Comparison of ENCODE assay signal across 14 cellular contexts in the genomic region with DNA sequence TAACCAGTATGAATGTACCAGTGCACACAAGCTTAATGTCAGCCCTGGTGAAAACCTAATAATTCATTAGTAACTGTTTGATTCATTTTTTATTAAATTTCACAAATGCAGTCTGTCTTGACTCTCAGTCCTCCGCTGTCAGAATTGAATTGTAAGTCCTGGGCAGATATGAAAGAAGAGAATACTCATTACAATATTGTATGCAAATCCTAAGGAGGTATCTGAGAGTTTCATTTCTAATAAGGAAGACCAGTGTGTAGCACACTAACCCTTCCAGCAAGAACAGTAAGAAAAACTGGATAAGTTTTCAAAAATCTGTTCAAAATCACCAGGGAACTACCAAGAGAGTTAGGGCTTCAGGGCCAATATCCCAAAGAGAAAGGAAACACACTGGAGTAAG.
DNase-seq lines count a peak whose midpoint lies in the region; ATAC-seq and TF ChIP-seq lines count a peak whose summit lies in the region.
"Had no signal": no experiment of that assay in that cellular context is flagged by ENCODE, and none has a peak within 500 bp of the region (broad histone marks: within the 10 kb centered on the region; RNA-seq: fewer than 3 reads in every experiment).

No MANE protein-coding gene starts in this region.

- H3K27ac ChIP-seq in SU-DHL-6 (ENCODE audit: low read depth, low read length): no peak overlapping the region

- no peaks in the 10 kb centered on the region for H3K9me2 ChIP-seq in SU-DHL-6 (replicated peaks; ENCODE audit: insufficient read depth, low read length)

- H3K27me3 ChIP-seq in SU-DHL-6 (ENCODE audit: low read length): no peaks in the 10 kb centered on the region

- no peak overlapping the region for H3K4me3 ChIP-seq in SU-DHL-6 (ENCODE audit: insufficient read depth, low read length, poor library complexity, severe bottlenecking)
- H3K4me3 ChIP-seq: GM23338 had no signal

- no peaks in the 10 kb centered on the region for H4K20me1 ChIP-seq in SU-DHL-6 (ENCODE audit: low read depth, low read length)

- TF ChIP-seq CTCF in SU-DHL-6 (IDR thresholded peaks at IDR 0.05; ENCODE audit: insufficient read depth, low read length, poor library complexity, severe bottlenecking): no peak

- no peaks in the 10 kb centered on the region for H3K36me3 Mint-ChIP-seq in stimulated activated naive B cell treated with anti-CD40 and anti-IgM and Interleukin-4, amounts not matched to agents 10 μg/mL and 1 μg/mL and 100 μg/mL, for 72 hours
- H3K36me3 Mint-ChIP-seq: CD4-positive, alpha-beta memory T cell had no signal

- peaks cover 2 to 4% of the 10 kb centered on the region in 2 donors for H3K9me3 Mint-ChIP-seq in stimulated activated naive B cell treated with anti-CD40 and anti-IgM and Interleukin-4, amounts not matched to agents 10 μg/mL and 1 μg/mL and 100 μg/mL, for 72 hours
- H3K9me3 Mint-ChIP-seq: GM23338, H9 had no signal

- no peak overlapping the region for H3K4me3 Mint-ChIP-seq in stimulated activated naive B cell treated with anti-CD40 and anti-IgM and Interleukin-4, amounts not matched to agents 10 μg/mL and 1 μg/mL and 100 μg/mL, for 72 hours
- H3K4me3 Mint-ChIP-seq: CD4-positive, alpha-beta memory T cell; GM23338; H9 had no signal

- H2AFZ ChIP-seq in SU-DHL-6 (ENCODE audit: low read depth, low read length, severe bottlenecking): peak overlapping the region; percentile 7
- H2AFZ ChIP-seq: GM23338 had no signal

- H3K4me1 Mint-ChIP-seq in stimulated activated naive B cell treated with anti-CD40 and anti-IgM and Interleukin-4, amounts not matched to agents 10 μg/mL and 1 μg/mL and 100 μg/mL, for 72 hours: peaks cover 0 to 2% of the 10 kb centered on the region in 2 donors
- H3K4me1 Mint-ChIP-seq: CD4-positive, alpha-beta memory T cell; GM23338; H9 had no signal

- H3K27ac Mint-ChIP-seq in stimulated activated naive B cell treated with anti-CD40 and anti-IgM and Interleukin-4, amounts not matched to agents 10 μg/mL and 1 μg/mL and 100 μg/mL, for 72 hours: no peak overlapping the region
- H3K27ac Mint-ChIP-seq: CD4-positive, alpha-beta memory T cell; GM23338; H9 had no signal

- H3K79me2 ChIP-seq in SU-DHL-6 (ENCODE audit: insufficient read depth, low read length): no peaks in the 10 kb centered on the region

- no peaks in the 10 kb centered on the region for H3K27me3 Mint-ChIP-seq in stimulated activated naive B cell treated with anti-CD40 and anti-IgM and Interleukin-4, amounts not matched to agents 10 μg/mL and 1 μg/mL and 100 μg/mL, for 72 hours
- H3K27me3 Mint-ChIP-seq: CD4-positive, alpha-beta memory T cell had no signal

- peak; percentile 86 for ATAC-seq in GM18867 (IDR thresholded peaks at IDR 0.05; ENCODE audit: unreplicated experiment)
- peak; percentile 83 for ATAC-seq in HG02870 (IDR thresholded peaks at IDR 0.05; ENCODE audit: unreplicated experiment)
- ATAC-seq in GM21786 (IDR thresholded peaks at IDR 0.05; ENCODE audit: unreplicated experiment): no peak
- ATAC-seq in stimulated activated naive B cell treated with anti-CD40 and anti-IgM and Interleukin-4, amounts not matched to agents 10 μg/mL and 1 μg/mL and 100 μg/mL, for 72 hours (replicated peaks): no peak
- ATAC-seq in HG03045 (IDR thresholded peaks at IDR 0.05; ENCODE audit: unreplicated experiment): no peak
- ATAC-seq: GM23338, HCT116 had no signal

- H3K36me3 ChIP-seq in SU-DHL-6 (ENCODE audit: low read length): no peaks in the 10 kb centered on the region; the same call in 1 of the 2 replicates

- DNase-seq in stimulated activated naive B cell treated with anti-CD40 and anti-IgM and Interleukin-4, amounts not matched to agents 10 μg/mL and 1 μg/mL and 100 μg/mL, for 72 hours: no peak
- DNase-seq: C1 segment of cervical spinal cord; Calu3; CD4-positive, alpha-beta memory T cell; COR-L47; DND-41; H9 had no signal

- no peaks in the 10 kb centered on the region for H3K9me3 ChIP-seq in SU-DHL-6 (ENCODE audit: insufficient read depth, low read length)

- H3K9ac ChIP-seq in SU-DHL-6 (ENCODE audit: low read length): no peak overlapping the region

- H3F3A ChIP-seq in SU-DHL-6 (ENCODE audit: insufficient read depth): no peaks in the 10 kb centered on the region

- H3K4me2 ChIP-seq in SU-DHL-6 (ENCODE audit: low read depth, low read length, poor library complexity, severe bottlenecking): no peak overlapping the region
- H3K4me2 ChIP-seq: GM23338 had no signal

Comparison
In these comparisons a context has a peak if more than half of its experiments do, and no peak if none do; other contexts are left out.
1. ATAC-seq: peak in GM18867 (single experiment) and HG02870 (single experiment); none in GM21786 (single experiment), stimulated activated naive B cell treated with anti-CD40 and anti-IgM and Interleukin-4, amounts not matched to agents 10 μg/mL and 1 μg/mL and 100 μg/mL, for 72 hours (0 of 2) and HG03045 (single experiment).